ENCODE assay signal across 8 cellular contexts in the genomic region with DNA sequence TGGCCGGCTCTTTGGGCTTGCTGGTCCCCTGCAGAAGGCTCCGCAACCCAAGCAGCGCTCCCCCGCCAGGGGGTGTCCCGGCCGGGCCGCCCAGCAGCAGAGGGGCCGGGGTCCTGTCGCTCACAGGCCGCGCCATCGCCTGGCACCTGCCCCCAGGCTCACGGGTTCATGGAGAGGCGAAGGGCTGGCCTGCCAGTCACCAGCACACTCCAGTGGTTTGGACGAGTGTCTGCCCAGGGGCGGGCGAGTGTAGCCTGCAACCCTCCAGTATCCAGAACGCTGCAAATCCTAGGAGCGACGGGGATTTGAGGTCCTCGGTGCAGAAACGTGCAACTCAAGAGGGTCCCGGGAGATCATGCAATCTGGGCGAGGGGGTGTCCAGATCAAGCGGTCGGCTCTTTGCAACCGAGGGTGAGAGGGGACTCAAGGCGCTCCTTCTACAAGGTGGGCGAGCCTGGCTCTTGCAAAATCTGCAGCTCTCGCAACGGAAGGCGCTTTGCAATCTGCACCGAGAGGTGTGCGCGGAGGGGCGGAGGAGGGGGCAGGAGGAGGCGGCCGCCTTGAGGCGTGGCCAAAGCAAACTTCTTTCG. TPM values are rescaled to one million over a fixed set of nuclear protein-coding genes. Genes with fewer than 3 reads are reported as not detected.
DNase-seq lines count a peak whose midpoint lies in the region; ATAC-seq, FAIRE-seq and TF ChIP-seq lines count a peak whose summit lies in the region.

A gene with protein sequence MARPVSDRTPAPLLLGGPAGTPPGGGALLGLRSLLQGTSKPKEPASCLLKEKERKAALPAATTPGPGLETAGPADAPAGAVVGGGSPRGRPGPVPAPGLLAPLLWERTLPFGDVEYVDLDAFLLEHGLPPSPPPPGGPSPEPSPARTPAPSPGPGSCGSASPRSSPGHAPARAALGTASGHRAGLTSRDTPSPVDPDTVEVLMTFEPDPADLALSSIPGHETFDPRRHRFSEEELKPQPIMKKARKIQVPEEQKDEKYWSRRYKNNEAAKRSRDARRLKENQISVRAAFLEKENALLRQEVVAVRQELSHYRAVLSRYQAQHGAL (minus strand): TSS at position 521 of the 590 bp plus-strand sequence. CDS start 385 bp downstream, at position 136.

- no peak within 1 kb of the TSS for H2BK15ac ChIP-seq in mesendoderm (replicated peaks; ENCODE audit: low read depth)

- peak within 1 kb of the TSS; percentile 92 for H3K9ac ChIP-seq in OCI-LY3 (ENCODE audit: low read length)
- H3K9ac ChIP-seq in mesendoderm (ENCODE audit: low read length), result peak within 1 kb of the TSS; percentile 31

- H2BK5ac ChIP-seq in mesendoderm (ENCODE audit: low read length), result no peak within 1 kb of the TSS

- H3K27ac ChIP-seq in OCI-LY3 (ENCODE audit: low read length), result peak within 1 kb of the TSS; percentile 94
- no peak within 1 kb of the TSS for H3K27ac ChIP-seq in mesendoderm (ENCODE audit: low read depth, low read length)
- H3K27ac ChIP-seq in urinary bladder (ENCODE audit: low read depth), result peak within 1 kb of the TSS; percentile 95

- FAIRE-seq in GM19239 (lab: Jason Lieb, UNC), result no peak

- peaks cover 16% of the 10 kb centered on the region for H3K79me2 ChIP-seq in OCI-LY3 (ENCODE audit: low read length)
- no peaks in the 10 kb centered on the region for H3K79me2 ChIP-seq in mesendoderm (ENCODE audit: control insufficient read depth, insufficient read depth, low read length)

- H4K5ac ChIP-seq in mesendoderm (ENCODE audit: low read length), result no peak within 1 kb of the TSS

- no peak within 1 kb of the TSS for H3K23ac ChIP-seq in mesendoderm (ENCODE audit: low read length)

- H4K20me1 ChIP-seq in OCI-LY3 (ENCODE audit: insufficient read depth, low read length), result no peaks in the 10 kb centered on the region

- no peaks in the 10 kb centered on the region for H3K27me3 ChIP-seq in OCI-LY3 (ENCODE audit: low read depth, low read length)
- H3K27me3 ChIP-seq in mesendoderm (ENCODE audit: insufficient read depth, low read length, poor library complexity), result peaks cover 9% of the 10 kb centered on the region

- ATAC-seq in HG03095 (IDR thresholded peaks at IDR 0.05; ENCODE audit: unreplicated experiment) (no peak), HG02840 (IDR thresholded peaks at IDR 0.05; ENCODE audit: low FRiP score, unreplicated experiment) (no peak)

- H3K4me2 ChIP-seq in OCI-LY3 (ENCODE audit: low read length) (peak within 1 kb of the TSS; percentile 85), mesendoderm (ENCODE audit: low read length) (peak within 1 kb of the TSS; percentile 59)

- peak within 1 kb of the TSS; percentile 66 for H3K56ac ChIP-seq in mesendoderm (ENCODE audit: low read length)

- no peak for DNase-seq in AG10803 (ENCODE audit: low read depth)
- DNase-seq in GM19239 (ENCODE audit: insufficient read length, low spot score), result peak; percentile 64
- no peak for DNase-seq in choroid plexus epithelial cell (ENCODE audit: low read depth)
- DNase-seq in mesendoderm, result no peak

- H3K79me1 ChIP-seq in mesendoderm (ENCODE audit: low read length), result no peaks in the 10 kb centered on the region

- no peaks in the 10 kb centered on the region for H3K9me3 ChIP-seq in OCI-LY3 (ENCODE audit: insufficient read depth, low read length)

- H3K4me3 ChIP-seq in AG10803 (ENCODE audit: low read length) (peak within 1 kb of the TSS; percentile 72), OCI-LY3 (ENCODE audit: low read length) (peak within 1 kb of the TSS; percentile 77), choroid plexus epithelial cell (ENCODE audit: low read depth, low read length) (peak within 1 kb of the TSS; percentile 61), mesendoderm (ENCODE audit: low read length) (no peak within 1 kb of the TSS), urinary bladder (ENCODE audit: low read depth, low read length) (peak within 1 kb of the TSS; percentile 60)

- H2BK120ac ChIP-seq in mesendoderm (ENCODE audit: low read depth, low read length), result no peak within 1 kb of the TSS

- H2AK5ac ChIP-seq in mesendoderm (ENCODE audit: low read length), result no peak within 1 kb of the TSS

- no peak within 1 kb of the TSS; the same call in 1 of the 2 replicates for H2AFZ ChIP-seq in OCI-LY3 (ENCODE audit: low read depth, low read length)

- no CpG with 5 or more reads among the region's 40 CpGs for WGBS in mesendoderm (ENCODE audit: extremely low coverage, insufficient coverage, low lambda C conversion rate)
- WGBS in urinary bladder, result under 1% methylated on average over 40 of the region's 40 CpGs

- peaks cover 45% of the 10 kb centered on the region for H3K4me1 ChIP-seq in OCI-LY3 (ENCODE audit: low read length)
- peaks cover 10% of the 10 kb centered on the region for H3K4me1 ChIP-seq in mesendoderm (ENCODE audit: control insufficient read depth, low read depth, low read length)
- H3K4me1 ChIP-seq in urinary bladder (ENCODE audit: insufficient read depth), result no peaks in the 10 kb centered on the region

- no peak within 1 kb of the TSS for H4K8ac ChIP-seq in mesendoderm (ENCODE audit: low read depth, low read length)

- H3K36me3 ChIP-seq in OCI-LY3 (replicated peaks; ENCODE audit: low read depth, low read length) (no peaks in the 10 kb centered on the region), mesendoderm (ENCODE audit: control insufficient read depth, insufficient read depth, low read length) (no peaks in the 10 kb centered on the region), urinary bladder (ENCODE audit: insufficient read depth) (no peaks in the 10 kb centered on the region)

- peak; percentile 24 for TF ChIP-seq CTCF in AG10803 (conservative IDR thresholded peaks at IDR 0.05; ENCODE audit: low read length)
- no peak for TF ChIP-seq CTCF in OCI-LY3 (IDR thresholded peaks at IDR 0.05; ENCODE audit: low read depth, low read length)
- TF ChIP-seq CTCF in choroid plexus epithelial cell (conservative IDR thresholded peaks at IDR 0.05; ENCODE audit: low read depth, low read length), result peak; percentile 6

- no peak within 1 kb of the TSS for H3K18ac ChIP-seq in mesendoderm (ENCODE audit: low read length)

- no peak within 1 kb of the TSS for H3K4ac ChIP-seq in mesendoderm (ENCODE audit: low read depth, low read length)

RNA-seq across cellular contexts. Expression of the gene that starts here (rescaled TPM):
- polyA plus RNA-seq in mesendoderm (2013, experiment 1 of 2), result 2.0 TPM
- polyA plus RNA-seq in mesendoderm (2013, experiment 2 of 2), result 1.9 TPM
- total RNA-seq in urinary bladder, result 4.6 TPM
- polyA plus RNA-seq in urinary bladder, result 12.3 TPM
